In the genomic region with DNA sequence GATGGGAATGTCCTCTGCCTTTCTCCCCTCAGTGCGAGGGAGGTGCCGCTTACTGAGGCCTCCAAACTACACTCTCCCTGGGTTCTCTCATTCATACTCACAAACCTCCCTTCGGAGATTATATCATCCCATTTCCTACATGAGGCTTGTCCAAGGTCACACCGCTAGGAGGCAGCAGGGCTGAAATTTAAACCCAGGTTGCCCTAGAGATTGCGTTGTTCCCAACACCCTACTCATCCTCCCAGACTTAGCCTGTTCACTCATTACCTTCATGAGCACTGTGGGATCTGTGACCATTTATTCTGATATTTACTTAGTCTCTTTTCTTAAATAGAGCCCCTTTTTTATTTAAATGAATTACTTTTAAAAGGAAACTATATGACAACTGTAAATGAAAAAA, we compare ENCODE assay signal across 20 cellular contexts. TPM values are rescaled to one million over a fixed set of nuclear protein-coding genes. Genes with fewer than 3 reads are reported as not detected.
DNase-seq lines count a peak whose midpoint lies in the region; ATAC-seq and TF ChIP-seq lines count a peak whose summit lies in the region.
"Had no signal": no experiment of that assay in that cellular context is flagged by ENCODE, and none has a peak within 500 bp of the region (broad histone marks: within the 10 kb centered on the region; RNA-seq: fewer than 3 reads in every experiment).

No MANE protein-coding gene starts in this region.

- H3K79me1 ChIP-seq in mesenchymal stem cell (replicated peaks; ENCODE audit: low read length, poor library complexity, severe bottlenecking): peaks cover 13% of the 10 kb centered on the region

- CTCF ChIA-PET in RWPE1 (lab: Yijun Ruan, JAX): interaction anchor here (1.0 kb wide), 1 partner anchor 15 kb away, joined by 3 read pairs; no protein-coding TSS in a partner anchor

- H2BK15ac ChIP-seq in mesenchymal stem cell (ENCODE audit: low read depth, poor library complexity, severe bottlenecking): no peak overlapping the region

- no peak for ATAC-seq in left cardiac atrium
- no peak for ATAC-seq in HG03571 (IDR thresholded peaks at IDR 0.05; ENCODE audit: unreplicated experiment)
- ATAC-seq: activated naive CD8-positive, alpha-beta T cell treated with anti-CD3 and anti-CD28 coated beads, Interleukin-2, amount 50 U/mL, for 24 hours had no signal

- H3K14ac ChIP-seq in mesenchymal stem cell (ENCODE audit: low read length in 2 of 2): no peak overlapping the region

- H3K4me2 ChIP-seq in mesenchymal stem cell (ENCODE audit: low read length, poor library complexity, severe bottlenecking): no peak overlapping the region

- no peak overlapping the region for H3K23ac ChIP-seq in mesenchymal stem cell (ENCODE audit: low read length in 2 of 2)

- H3K4me1 ChIP-seq in cardiac muscle cell (ENCODE audit: low read depth) (no peaks in the 10 kb centered on the region), mesenchymal stem cell (ENCODE audit: control insufficient read depth, insufficient read depth, low read depth, low read length) (peaks cover 2% of the 10 kb centered on the region), stomach smooth muscle (ENCODE audit: control insufficient read depth, insufficient read depth, low read length) (peaks cover 18% of the 10 kb centered on the region)
- H3K4me1 ChIP-seq: uterus had no signal

- H3K27me3 Mint-ChIP-seq in chondrocyte (ENCODE audit: low read depth): no peaks in the 10 kb centered on the region
- H3K27me3 Mint-ChIP-seq: activated naive CD8-positive, alpha-beta T cell treated with anti-CD3 and anti-CD28 coated beads, Interleukin-2, amount 50 U/mL, for 24 hours; CD4-positive, alpha-beta T cell had no signal

- no peak overlapping the region for H2AK5ac ChIP-seq in mesenchymal stem cell (ENCODE audit: low read length, severe bottlenecking)

- TF ChIP-seq CTCF in cardiac muscle cell (IDR thresholded peaks at IDR 0.05; ENCODE audit: low read depth, low read length) (peak; percentile 11), chondrocyte (IDR thresholded peaks at IDR 0.05) (peak; percentile 22), RWPE1 (conservative IDR thresholded peaks at IDR 0.05; ENCODE audit: low read depth) (no peak)

- no peak overlapping the region for H2BK12ac ChIP-seq in mesenchymal stem cell (ENCODE audit: low read length in 2 of 2)

- no peaks in the 10 kb centered on the region for H3K9me3 Mint-ChIP-seq in chondrocyte (ENCODE audit: low read depth)
- H3K9me3 Mint-ChIP-seq: activated naive CD8-positive, alpha-beta T cell treated with anti-CD3 and anti-CD28 coated beads, Interleukin-2, amount 50 U/mL, for 24 hours; CD4-positive, alpha-beta T cell; T-helper 1 cell treated with Interleukin-12 subunit alpha and Interleukin-12 subunit beta and Interleukin-4 antibody, amounts not matched to agents 30 μg/mL and 1 μg/mL, for 36 hours had no signal

- intact Hi-C loops in left cardiac atrium (cut with DNase I): no loop called here

- no peak overlapping the region for H3K4me3 Mint-ChIP-seq in chondrocyte (ENCODE audit: unreplicated experiment)
- H3K4me3 Mint-ChIP-seq: activated naive CD8-positive, alpha-beta T cell treated with anti-CD3 and anti-CD28 coated beads, Interleukin-2, amount 50 U/mL, for 24 hours; CD4-positive, alpha-beta T cell; T-helper 1 cell treated with Interleukin-12 subunit alpha and Interleukin-12 subunit beta and Interleukin-4 antibody, amounts not matched to agents 30 μg/mL and 1 μg/mL, for 36 hours had no signal

- H3K9me3 ChIP-seq in cardiac muscle cell (ENCODE audit: low read depth): no peaks in the 10 kb centered on the region
- H3K9me3 ChIP-seq in mesenchymal stem cell (ENCODE audit: control insufficient read depth, low read length): no peaks in the 10 kb centered on the region
- H3K9me3 ChIP-seq in stomach smooth muscle (ENCODE audit: control insufficient read depth in 2 of 2, low read length in 2 of 2): no peaks in the 10 kb centered on the region
- H3K9me3 ChIP-seq: uterus had no signal

- H3K27me3 ChIP-seq in cardiac muscle cell (no peaks in the 10 kb centered on the region), mesenchymal stem cell (ENCODE audit: control insufficient read depth in 1 of 2, insufficient read depth in 1 of 2, low read length in 2 of 2) (no peaks in the 10 kb centered on the region), stomach smooth muscle (ENCODE audit: control insufficient read depth in 1 of 2, insufficient read depth in 2 of 2, low read length in 2 of 2) (no peaks in the 10 kb centered on the region)
- H3K27me3 ChIP-seq: uterus had no signal

- H4K91ac ChIP-seq in mesenchymal stem cell (ENCODE audit: low read length): no peak overlapping the region

- H3K4me3 ChIP-seq in cardiac muscle cell (no peak overlapping the region), mesenchymal stem cell (ENCODE audit: insufficient read depth in 1 of 2, low read depth in 1 of 2, low read length in 2 of 2) (no peak overlapping the region), stomach smooth muscle (ENCODE audit: low read length in 2 of 2) (peak overlapping the region in 1 of 2 donors; percentile 22)
- H3K4me3 ChIP-seq: uterus had no signal

- H2BK120ac ChIP-seq in mesenchymal stem cell (ENCODE audit: low read depth, low read length): no peak overlapping the region

- H3K36me3 Mint-ChIP-seq in chondrocyte (ENCODE audit: low read depth): peaks cover 3% of the 10 kb centered on the region

- H3K9ac ChIP-seq in mesenchymal stem cell (ENCODE audit: low read length) (peak overlapping the region; percentile 60), stomach smooth muscle (ENCODE audit: low read length in 2 of 2) (peak overlapping the region; percentile 9 to 36)

- no peak overlapping the region for H3K27ac Mint-ChIP-seq in chondrocyte (ENCODE audit: unreplicated experiment)
- H3K27ac Mint-ChIP-seq: activated naive CD8-positive, alpha-beta T cell treated with anti-CD3 and anti-CD28 coated beads, Interleukin-2, amount 50 U/mL, for 24 hours; CD4-positive, alpha-beta T cell; T-helper 1 cell treated with Interleukin-12 subunit alpha and Interleukin-12 subunit beta and Interleukin-4 antibody, amounts not matched to agents 30 μg/mL and 1 μg/mL, for 36 hours had no signal

- no peaks in the 10 kb centered on the region for H3K36me3 ChIP-seq in cardiac muscle cell
- H3K36me3 ChIP-seq in mesenchymal stem cell (ENCODE audit: control insufficient read depth in 1 of 2, insufficient read depth in 2 of 2, low read depth in 1 of 2, low read length in 2 of 2): peaks cover 0 to 12% of the 10 kb centered on the region in 2 experiments
- no peaks in the 10 kb centered on the region for H3K36me3 ChIP-seq in stomach smooth muscle (ENCODE audit: control insufficient read depth in 2 of 2, insufficient read depth in 2 of 2, low read length in 2 of 2)
- H3K36me3 ChIP-seq: uterus had no signal

- H2AFZ ChIP-seq in mesenchymal stem cell (ENCODE audit: low read depth, low read length): peak overlapping the region; percentile 27

- no peak overlapping the region for H3K18ac ChIP-seq in mesenchymal stem cell (ENCODE audit: low read depth in 1 of 2, low read length in 2 of 2)

- no peak overlapping the region for H3K4ac ChIP-seq in mesenchymal stem cell (ENCODE audit: low read depth in 1 of 2, low read length in 2 of 2)

- 89% methylated on average over 5 of the region's 5 CpGs for WGBS in mesenchymal stem cell

- H4K8ac ChIP-seq in mesenchymal stem cell (ENCODE audit: low read length): no peak overlapping the region

- POLR2A ChIA-PET in RWPE1 (lab: Yijun Ruan, JAX; ENCODE audit: low non-redundant PET): no interaction called here

- no peak overlapping the region for H3K27ac ChIP-seq in cardiac muscle cell
- no peak overlapping the region for H3K27ac ChIP-seq in mesenchymal stem cell (ENCODE audit: low read length, poor library complexity, severe bottlenecking)
- H3K27ac ChIP-seq in stomach smooth muscle (ENCODE audit: low read length): peak overlapping the region; percentile 70
- H3K27ac ChIP-seq in RWPE1: no peak overlapping the region; the same call in 1 of the 2 replicates
- H3K27ac ChIP-seq: uterus had no signal

- peaks cover 8% of the 10 kb centered on the region for H3K4me1 Mint-ChIP-seq in chondrocyte (ENCODE audit: low read depth)
- H3K4me1 Mint-ChIP-seq: activated naive CD8-positive, alpha-beta T cell treated with anti-CD3 and anti-CD28 coated beads, Interleukin-2, amount 50 U/mL, for 24 hours had no signal

- DNase-seq in cardiac muscle cell (ENCODE audit: low read depth in 1 of 2, low spot score in 1 of 2) (no peak), left cardiac atrium (no peak), chondrocyte (ENCODE audit: low spot score) (no peak), mesenchymal stem cell (no peak), NCI-H128 (lab: John Stamatoyannopoulos, UW; ENCODE audit: unreplicated experiment) (no peak), RWPE1 (ENCODE audit: low spot score) (no peak)
- DNase-seq: activated CD4-positive, CD25-positive, alpha-beta regulatory T cell; activated naive CD8-positive, alpha-beta T cell treated with anti-CD3 and anti-CD28 coated beads, Interleukin-2, amount 50 U/mL, for 24 hours; CD4-positive, alpha-beta T cell; central memory CD4-positive, alpha-beta T cell; DMS53; effector CD8-positive, alpha-beta T cell; SHP77 treated with DMSO at 0.1 percent for 48 hours; small intestine; stimulated activated CD4-positive, alpha-beta T cell treated with anti-CD3 and anti-CD28 coated beads, Interleukin-4, amount 100 ng/mL, for 1 hour had no signal

- H2BK5ac ChIP-seq in mesenchymal stem cell (ENCODE audit: low read depth, low read length, poor library complexity, severe bottlenecking): no peak overlapping the region

RNA-seq across cellular contexts. Expression of gene SDHAF2, which starts 31.1 kb away (rescaled TPM):
- total RNA-seq in cardiac muscle cell: 21.3 and 28.1 TPM in 2 replicates
- 55.8 and 67.4 TPM in 2 replicates for polyA plus RNA-seq in cardiac muscle cell
- total RNA-seq in left cardiac atrium: 10 to 100 TPM; 30.5 to 36.8 TPM
- 33.8 to 34.8 TPM (median 34.5 TPM) in 3 replicates for total RNA-seq in chondrocyte
- 25.6 TPM for polyA plus RNA-seq in mesenchymal stem cell (2013, experiment 1 of 2)
- 27.2 TPM for polyA plus RNA-seq in mesenchymal stem cell (2013, experiment 2 of 2)

RNA-seq across cellular contexts. Expression of gene CPSF7, which starts 31.2 kb away (rescaled TPM):
- 46.9 and 64.7 TPM in 2 replicates for total RNA-seq in cardiac muscle cell
- polyA plus RNA-seq in cardiac muscle cell: 34.6 and 55.5 TPM in 2 replicates
- total RNA-seq in left cardiac atrium: 10 to 100 TPM; 33.3 to 47.2 TPM
- total RNA-seq in chondrocyte: 61.2 to 66.2 TPM (median 65.0 TPM) in 3 replicates
- polyA plus RNA-seq in mesenchymal stem cell (2013, experiment 1 of 2): 69.8 TPM
- polyA plus RNA-seq in mesenchymal stem cell (2013, experiment 2 of 2): 62.6 TPM

RNA-seq across cellular contexts. Expression of gene LRRC10B, which starts 47.6 kb away (rescaled TPM):
- total RNA-seq in cardiac muscle cell (0.60 and 0.74 TPM in 2 replicates), left cardiac atrium (1 to 10 TPM in 1 of 2 donors, under 1 TPM in 1; 0.74 to 1.1 TPM), chondrocyte (0.10 TPM in 1 of 3 replicates, not detected in the others)
- 0.62 and 0.65 TPM in 2 replicates for polyA plus RNA-seq in cardiac muscle cell
- not detected for polyA plus RNA-seq in mesenchymal stem cell (2013, experiment 1 of 2)
- polyA plus RNA-seq in mesenchymal stem cell (2013, experiment 2 of 2): 0.03 TPM
- total RNA-seq: CD4-positive, alpha-beta T cell; mononuclear cell had no signal
